Comparison of ENCODE assay signal across 11 cellular contexts in the genomic region with DNA sequence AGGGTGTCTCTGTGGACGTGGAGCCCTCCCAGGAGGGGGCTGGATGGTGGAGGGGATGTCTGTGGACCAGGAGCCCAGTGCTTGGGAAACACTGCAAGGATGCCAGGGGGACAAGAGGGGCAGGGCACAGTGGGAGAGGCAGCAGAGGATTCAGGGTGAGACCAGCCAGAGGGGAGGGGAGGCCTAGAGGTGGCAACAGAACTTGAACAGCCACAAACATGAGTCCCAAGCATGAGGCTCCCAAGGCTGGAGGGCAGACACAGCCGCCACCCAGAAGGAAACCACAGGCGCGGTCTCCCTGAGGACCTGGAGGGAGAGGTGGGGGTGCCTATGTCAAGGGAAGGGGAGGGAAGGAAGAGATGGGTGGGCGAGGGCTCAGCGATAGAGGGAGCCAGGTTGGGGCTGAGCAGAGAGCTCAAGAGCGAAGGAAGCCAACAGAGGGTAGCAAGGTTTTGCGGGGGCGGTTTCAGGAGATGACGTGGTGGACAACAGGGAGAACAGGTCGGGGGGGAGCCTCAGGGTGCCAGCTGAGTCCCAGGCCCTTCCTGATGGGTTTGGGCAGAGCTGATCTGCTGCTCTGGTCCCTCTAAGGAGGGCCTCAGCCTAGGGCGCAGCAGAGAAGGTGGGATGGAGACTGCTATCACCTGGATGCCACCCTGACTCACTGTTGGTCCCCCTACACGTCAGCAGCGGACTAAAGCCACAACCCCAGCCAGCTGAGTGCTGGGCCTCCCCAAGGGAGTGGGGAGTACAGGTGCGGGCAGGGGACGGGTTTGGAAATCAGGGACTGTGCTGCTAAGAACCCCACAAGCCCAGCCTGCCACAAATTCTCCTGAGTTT. TPM values are rescaled to one million over a fixed set of nuclear protein-coding genes. Genes with fewer than 3 reads are reported as not detected.
DNase-seq lines count a peak whose midpoint lies in the region; ATAC-seq and TF ChIP-seq lines count a peak whose summit lies in the region.
"Had no signal": no experiment of that assay in that cellular context is flagged by ENCODE, and none has a peak within 500 bp of the region (broad histone marks: within the 10 kb centered on the region; RNA-seq: fewer than 3 reads in every experiment).

No MANE protein-coding gene starts in this region.

- H3K36me3 Mint-ChIP-seq in CD4-positive, alpha-beta T cell (ENCODE audit: low read depth): peaks cover 44% of the 10 kb centered on the region

- no peak for TF ChIP-seq CTCF in CD4-positive, alpha-beta T cell (IDR thresholded peaks at IDR 0.05)
- TF ChIP-seq CTCF in GM20000 (IDR thresholded peaks at IDR 0.05; ENCODE audit: extremely low read depth, missing control alignments): no peak
- no peak for TF ChIP-seq CTCF in left lung (IDR thresholded peaks at IDR 0.05)

- peaks cover 17% of the 10 kb centered on the region for H3K4me1 Mint-ChIP-seq in CD4-positive, alpha-beta T cell (ENCODE audit: low read depth)

- H3K9me3 Mint-ChIP-seq in CD4-positive, alpha-beta T cell: no peaks in the 10 kb centered on the region
- H3K9me3 Mint-ChIP-seq: neural crest cell had no signal

- no peak overlapping the region for H3K4me3 Mint-ChIP-seq in CD4-positive, alpha-beta T cell
- H3K4me3 Mint-ChIP-seq: neural crest cell had no signal

- H3K27me3 ChIP-seq in CD4-positive, alpha-beta T cell (ENCODE audit: control insufficient read depth, insufficient read depth, low read length): no peaks in the 10 kb centered on the region
- H3K27me3 ChIP-seq in left lung: no peaks in the 10 kb centered on the region
- H3K27me3 ChIP-seq: gastrocnemius medialis had no signal

- POLR2A ChIA-PET in CD4-positive, alpha-beta T cell (lab: Charles Lee): no interaction called here

- H3K36me3 ChIP-seq in left lung: peaks cover 0 to 30% of the 10 kb centered on the region in 2 donors

- H3K4me3 ChIP-seq in left lung: no peak overlapping the region
- H3K4me3 ChIP-seq: gastrocnemius medialis had no signal

- intact Hi-C loops in CD4-positive, alpha-beta T cell (cut with DNase I, micrococcal nuclease): no loop called here
- intact Hi-C loops in left lung (cut with DNase I): no loop called here

- H3K4me1 ChIP-seq in left lung: peaks cover 0 to 67% of the 10 kb centered on the region in 2 donors

- no peaks in the 10 kb centered on the region for H3K9me3 ChIP-seq in CD4-positive, alpha-beta T cell (ENCODE audit: control insufficient read depth, low read length)
- no peaks in the 10 kb centered on the region for H3K9me3 ChIP-seq in left lung
- H3K9me3 ChIP-seq: gastrocnemius medialis had no signal

- H3K27ac Mint-ChIP-seq in CD4-positive, alpha-beta T cell: peak overlapping the region; percentile 66

- H3K27ac ChIP-seq in CD4-positive, alpha-beta T cell (ENCODE audit: low read depth, low read length): no peak overlapping the region
- peak overlapping the region in 1 of 2 donors; percentile 92 for H3K27ac ChIP-seq in left lung
- H3K27ac ChIP-seq: gastrocnemius medialis had no signal

- CTCF ChIA-PET in CD4-positive, alpha-beta T cell (lab: Charles Lee): interaction anchor here (0.7 kb wide), 1 partner anchor 21 kb away, joined by 3 read pairs; no protein-coding TSS in a partner anchor

- no peaks in the 10 kb centered on the region for H3K27me3 Mint-ChIP-seq in CD4-positive, alpha-beta T cell

- no peak for DNase-seq in CD4-positive, alpha-beta T cell
- DNase-seq in GM20000 (ENCODE audit: low spot score) (peak; percentile 65), left lung (peak; percentile 28 to 41), cerebellum (ENCODE audit: low spot score) (no peak), KG1 (lab: John Stamatoyannopoulos, UW) (no peak), NCI-H82 treated with DMSO at 0.1 percent for 48 hours (lab: John Stamatoyannopoulos, UW; ENCODE audit: unreplicated experiment) (no peak)
- DNase-seq in activated CD4-positive, alpha-beta T cell treated with anti-CD3 and anti-CD28 coated beads, Interleukin-2, amount 50 U/mL, for 48 hours: peak; percentile 31 to 48
- DNase-seq: DMS 273 treated with DMSO at 0.1 percent for 48 hours, gastrocnemius medialis had no signal

- ATAC-seq in CD4-positive, alpha-beta T cell (ENCODE audit: poor library complexity): peak; percentile 27
- ATAC-seq in left lung (no peak), HG03097 (IDR thresholded peaks at IDR 0.05; ENCODE audit: low FRiP score, unreplicated experiment) (no peak)
- ATAC-seq: gastrocnemius medialis had no signal

RNA-seq across cellular contexts. Expression of gene PILRA, which starts 6.7 kb away (rescaled TPM):
- 1 to 10 TPM; 4.6 to 5.3 TPM for total RNA-seq in CD4-positive, alpha-beta T cell
- total RNA-seq in left lung (10 to 100 TPM; 20.6 to 52.3 TPM), cerebellum (3.3 TPM)

RNA-seq across cellular contexts. Expression of gene PILRB, which starts 8.7 kb away (rescaled TPM):
- total RNA-seq in CD4-positive, alpha-beta T cell: 10 to 100 TPM; 56.4 to 67.6 TPM
- 10 to 100 TPM; 24.0 to 29.9 TPM for total RNA-seq in left lung
- total RNA-seq in cerebellum: 18.4 TPM

RNA-seq across cellular contexts. Expression of gene SPDYE3, which starts 59.1 kb away (rescaled TPM):
- total RNA-seq in CD4-positive, alpha-beta T cell: not detected
- not detected for total RNA-seq in left lung
- total RNA-seq in cerebellum: not detected
- total RNA-seq: gastrocnemius medialis, neural crest cell had no signal

Comparison
In these comparisons a context has a peak if more than half of its experiments do, and no peak if none do; other contexts are left out.
1. DNase-seq: peak in GM20000 (single experiment), activated CD4-positive, alpha-beta T cell treated with anti-CD3 and anti-CD28 coated beads, Interleukin-2, amount 50 U/mL, for 48 hours (2 of 2) and left lung (2 of 2); none in CD4-positive, alpha-beta T cell (0 of 10), cerebellum (single experiment), KG1 (single experiment) and NCI-H82 treated with DMSO at 0.1 percent for 48 hours (single experiment).